1 cellular context compared by ENCODE assay signal in genomic region chr2:113088173-113088992, GRCh38.
TF ChIP-seq lines count a peak whose summit lies in the region.

No MANE protein-coding gene starts in this region.

TF ChIP-seq in HepG2, 621 proteins besides CTCF, POLR2A, EP300 and RAD21 (continued from another document and continues in another):
- TF ChIP-seq ZNF407 (CRISPR knock-in tag; IDR thresholded peaks at IDR 0.05; ENCODE audit: not compliant biosample characterization) (no peak), RXRB (CRISPR knock-in tag; IDR thresholded peaks at IDR 0.05; ENCODE audit: borderline replicate concordance) (peak; percentile 69), HNF1A (IDR thresholded peaks at IDR 0.05; ENCODE audit: low read depth) (no peak), HNF1A (CRISPR knock-in tag; IDR thresholded peaks at IDR 0.05; ENCODE audit: borderline replicate concordance) (no peak), TBX3 (IDR thresholded peaks at IDR 0.05; ENCODE audit: borderline replicate concordance) (no peak), ZNF788 (CRISPR knock-in tag; IDR thresholded peaks at IDR 0.05; ENCODE audit: borderline replicate concordance) (peak; percentile 73; the same call in 1 of the 2 replicates), ZMAT3 (CRISPR knock-in tag; conservative IDR thresholded peaks at IDR 0.05) (no peak), SPEN (CRISPR knock-in tag; IDR thresholded peaks at IDR 0.05; ENCODE audit: low read depth) (peak; percentile 34; the same call in 1 of the 2 replicates), FOXP4 (CRISPR knock-in tag; IDR thresholded peaks at IDR 0.05) (peak; percentile 53; the same call in 1 of the 2 replicates), ZNF296 (CRISPR knock-in tag; conservative IDR thresholded peaks at IDR 0.05) (no peak), ZBED4 (CRISPR knock-in tag; IDR thresholded peaks at IDR 0.05; ENCODE audit: borderline replicate concordance) (peak; percentile 62; the same call in 1 of the 2 replicates), ZNF101 (CRISPR knock-in tag; IDR thresholded peaks at IDR 0.05; ENCODE audit: borderline replicate concordance, low read depth) (no peak), KDM6A (CRISPR knock-in tag; IDR thresholded peaks at IDR 0.05; ENCODE audit: low read depth) (peak; percentile 71), JARID2 (CRISPR knock-in tag; IDR thresholded peaks at IDR 0.05; ENCODE audit: insufficient replicate concordance) (no peak), EED (CRISPR knock-in tag; IDR thresholded peaks at IDR 0.05) (no peak), BRCA1 (CRISPR knock-in tag; IDR thresholded peaks at IDR 0.05) (no peak), CREM (IDR thresholded peaks at IDR 0.05) (peak; percentile 41; the same call in 1 of the 2 replicates), CREM (CRISPR knock-in tag; IDR thresholded peaks at IDR 0.05) (no peak), HNRNPH1 (optimal IDR thresholded peaks at IDR 0.05; ENCODE audit: low read depth, low read length) (no peak), HNRNPLL (IDR thresholded peaks at IDR 0.05; ENCODE audit: low read depth, low read length, poor library complexity, severe bottlenecking) (no peak), RFX3 (CRISPR knock-in tag; IDR thresholded peaks at IDR 0.05) (no peak), ZKSCAN8 (CRISPR knock-in tag; IDR thresholded peaks at IDR 0.05; ENCODE audit: borderline replicate concordance) (peak; percentile 27; the same call in 1 of the 2 replicates), ZNF468 (CRISPR knock-in tag; IDR thresholded peaks at IDR 0.05) (no peak), ZNF12 (CRISPR knock-in tag; IDR thresholded peaks at IDR 0.05) (no peak; the same call in 1 of the 2 replicates), ZNF780A (CRISPR knock-in tag; IDR thresholded peaks at IDR 0.05) (no peak), ZNF563 (CRISPR knock-in tag; IDR thresholded peaks at IDR 0.05) (no peak), ZBTB43 (CRISPR knock-in tag; conservative IDR thresholded peaks at IDR 0.05) (no peak), ZNF609 (CRISPR knock-in tag; IDR thresholded peaks at IDR 0.05; ENCODE audit: borderline replicate concordance) (peak; percentile 56; the same call in 1 of the 2 replicates), ZFAT (CRISPR knock-in tag; conservative IDR thresholded peaks at IDR 0.05) (no peak), CREBL2 (CRISPR knock-in tag; IDR thresholded peaks at IDR 0.05; ENCODE audit: borderline replicate concordance) (no peak), ZFP36L2 (CRISPR knock-in tag; IDR thresholded peaks at IDR 0.05) (no peak), MXI1 (IDR thresholded peaks at IDR 0.05; ENCODE audit: borderline replicate concordance, low read depth, low read length) (no peak), ATF1 (CRISPR knock-in tag; IDR thresholded peaks at IDR 0.05) (no peak)
